ENCODE assay signal across 14 cellular contexts in genomic region chr1:233673947-233674431, GRCh38.
DNase-seq lines count a peak whose midpoint lies in the region; ATAC-seq and TF ChIP-seq lines count a peak whose summit lies in the region.
"Had no signal": no experiment of that assay in that cellular context is flagged by ENCODE, and none has a peak within 500 bp of the region (broad histone marks: within the 10 kb centered on the region; RNA-seq: fewer than 3 reads in every experiment).

No MANE protein-coding gene starts in this region.

- intact Hi-C loops in left ventricle myocardium superior (cut with micrococcal nuclease) = no loop called here
- intact Hi-C loops in heart right ventricle (cut with DNase I) = no loop called here
- intact Hi-C loops in activated T-helper 2 cell treated with anti-CD3 and anti-CD28 coated beads, Interferon-gamma antibody, Interleukin-2, Interleukin-4, amounts not matched to agents 10 μg/mL and 5 μg/mL and 100 μg/mL, durations not matched to agents 14 hours and 24 hours and 36 hours (cut with micrococcal nuclease) = no loop called here

- no peaks in the 10 kb centered on the region for H3K9me3 ChIP-seq in heart right ventricle
- H3K9me3 ChIP-seq: upper lobe of left lung had no signal

- peaks cover 0 to 7% (median 0%) of the 10 kb centered on the region in 9 donors for H3K4me1 ChIP-seq in heart right ventricle
- H3K4me1 ChIP-seq: upper lobe of left lung had no signal

- DNase-seq in left ventricle myocardium superior = no peak
- no peak for DNase-seq in heart right ventricle
- DNase-seq in LoVo (ENCODE audit: low spot score) = peak; percentile 65
- DNase-seq in fibroblast of villous mesenchyme (ENCODE audit: low read depth) = peak; percentile 62
- no peak for DNase-seq in type B pancreatic cell (ENCODE audit: extremely low spot score, unreplicated experiment)
- no peak for DNase-seq in stimulated activated CD4-positive, alpha-beta T cell treated with anti-CD3 and anti-CD28 coated beads, Interleukin-15, amount 100 ng/mL, for 24 hours
- no peak for DNase-seq in activated T-helper 2 cell treated with anti-CD3 and anti-CD28 coated beads, Interferon-gamma antibody, Interleukin-2, Interleukin-4, amounts not matched to agents 10 μg/mL and 5 μg/mL and 100 μg/mL, durations not matched to agents 14 hours and 24 hours and 36 hours (ENCODE audit: low spot score)
- DNase-seq: cerebellar nuclear complex; NCI-H1694; NCI-H524; RPMI8226; stimulated activated CD4-positive, alpha-beta T cell treated with anti-CD3 and anti-CD28 coated beads, Interleukin-2, amount 100 ng/mL, for 48 hours; upper lobe of left lung had no signal

- 66 to 72% methylated on average over 5 of the region's 5 CpGs for WGBS in heart right ventricle, 2 donors

- H3K36me3 Mint-ChIP-seq in type B pancreatic cell = peaks cover 29% of the 10 kb centered on the region
- H3K36me3 Mint-ChIP-seq in activated T-helper 2 cell treated with anti-CD3 and anti-CD28 coated beads, Interferon-gamma antibody, Interleukin-2, Interleukin-4, amounts not matched to agents 10 μg/mL and 5 μg/mL and 100 μg/mL, durations not matched to agents 14 hours and 24 hours and 36 hours (ENCODE audit: low read depth) = peaks cover 14% of the 10 kb centered on the region

- H3K4me1 Mint-ChIP-seq in type B pancreatic cell (ENCODE audit: unreplicated experiment) = peaks cover 24% of the 10 kb centered on the region
- peaks cover 8% of the 10 kb centered on the region for H3K4me1 Mint-ChIP-seq in activated T-helper 2 cell treated with anti-CD3 and anti-CD28 coated beads, Interferon-gamma antibody, Interleukin-2, Interleukin-4, amounts not matched to agents 10 μg/mL and 5 μg/mL and 100 μg/mL, durations not matched to agents 14 hours and 24 hours and 36 hours (ENCODE audit: low read depth)

- H3K27me3 Mint-ChIP-seq in type B pancreatic cell = no peaks in the 10 kb centered on the region
- peaks cover 3% of the 10 kb centered on the region for H3K27me3 Mint-ChIP-seq in activated T-helper 2 cell treated with anti-CD3 and anti-CD28 coated beads, Interferon-gamma antibody, Interleukin-2, Interleukin-4, amounts not matched to agents 10 μg/mL and 5 μg/mL and 100 μg/mL, durations not matched to agents 14 hours and 24 hours and 36 hours (ENCODE audit: low read depth)

- TF ChIP-seq CTCF in heart right ventricle (IDR thresholded peaks at IDR 0.05) (no peak), fibroblast of villous mesenchyme (IDR thresholded peaks at IDR 0.05; ENCODE audit: insufficient read depth, low read depth, low read length) (no peak), type B pancreatic cell (conservative IDR thresholded peaks at IDR 0.05) (no peak)

- no peaks in the 10 kb centered on the region for H3K27me3 ChIP-seq in heart right ventricle
- H3K27me3 ChIP-seq: upper lobe of left lung had no signal

- no peaks in the 10 kb centered on the region for H3K36me3 ChIP-seq in heart right ventricle
- H3K36me3 ChIP-seq: upper lobe of left lung had no signal

- no peak overlapping the region for H3K27ac ChIP-seq in heart right ventricle
- H3K27ac ChIP-seq: upper lobe of left lung had no signal

- H3K4me3 ChIP-seq in heart right ventricle (no peak overlapping the region), fibroblast of villous mesenchyme (ENCODE audit: low read depth, low read length) (no peak overlapping the region)
- H3K4me3 ChIP-seq: upper lobe of left lung had no signal

- ATAC-seq in left ventricle myocardium superior (peak; percentile 8), heart right ventricle (no peak), GM18909 (IDR thresholded peaks at IDR 0.05; ENCODE audit: poor library complexity, unreplicated experiment) (no peak)

- H3K4me3 Mint-ChIP-seq in type B pancreatic cell = no peak overlapping the region
- H3K4me3 Mint-ChIP-seq in activated T-helper 2 cell treated with anti-CD3 and anti-CD28 coated beads, Interferon-gamma antibody, Interleukin-2, Interleukin-4, amounts not matched to agents 10 μg/mL and 5 μg/mL and 100 μg/mL, durations not matched to agents 14 hours and 24 hours and 36 hours (ENCODE audit: low read depth) = no peak overlapping the region

- H3K9me3 Mint-ChIP-seq in type B pancreatic cell = peaks cover 4% of the 10 kb centered on the region
- no peaks in the 10 kb centered on the region for H3K9me3 Mint-ChIP-seq in activated T-helper 2 cell treated with anti-CD3 and anti-CD28 coated beads, Interferon-gamma antibody, Interleukin-2, Interleukin-4, amounts not matched to agents 10 μg/mL and 5 μg/mL and 100 μg/mL, durations not matched to agents 14 hours and 24 hours and 36 hours

- H3K27ac Mint-ChIP-seq in type B pancreatic cell = peak overlapping the region; percentile 46
- no peak overlapping the region for H3K27ac Mint-ChIP-seq in activated T-helper 2 cell treated with anti-CD3 and anti-CD28 coated beads, Interferon-gamma antibody, Interleukin-2, Interleukin-4, amounts not matched to agents 10 μg/mL and 5 μg/mL and 100 μg/mL, durations not matched to agents 14 hours and 24 hours and 36 hours

Comparison
In these comparisons a context has a peak if more than half of its experiments do, and no peak if none do; other contexts are left out.
1. DNase-seq: peak in LoVo (single experiment) and fibroblast of villous mesenchyme (single experiment); none in left ventricle myocardium superior (single experiment), heart right ventricle (0 of 2), type B pancreatic cell (single experiment), stimulated activated CD4-positive, alpha-beta T cell treated with anti-CD3 and anti-CD28 coated beads, Interleukin-15, amount 100 ng/mL, for 24 hours (single experiment) and activated T-helper 2 cell treated with anti-CD3 and anti-CD28 coated beads, Interferon-gamma antibody, Interleukin-2, Interleukin-4, amounts not matched to agents 10 μg/mL and 5 μg/mL and 100 μg/mL, durations not matched to agents 14 hours and 24 hours and 36 hours (single experiment).